9 cellular contexts compared by ENCODE assay signal in the genomic region with DNA sequence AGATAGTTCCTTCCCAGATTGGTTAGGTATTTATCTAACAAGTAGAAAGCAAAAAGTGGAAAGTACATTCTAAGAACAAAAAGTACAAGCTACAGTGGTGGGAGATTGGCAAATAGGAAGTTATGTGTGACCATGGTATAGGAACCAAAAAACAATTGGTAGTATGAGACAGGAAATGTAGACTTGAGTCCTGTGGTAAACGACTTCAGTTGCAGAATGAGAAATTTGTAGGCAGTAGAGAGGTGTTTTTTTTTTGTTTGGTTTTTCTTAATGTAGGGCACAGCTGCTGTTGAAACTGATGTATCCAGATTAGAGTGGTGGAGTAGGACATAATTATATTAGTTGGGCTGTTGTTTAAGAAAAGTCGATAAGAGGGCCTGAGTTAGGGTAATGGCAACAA.
DNase-seq lines count a peak whose midpoint lies in the region; ATAC-seq and TF ChIP-seq lines count a peak whose summit lies in the region.
"Had no signal": no experiment of that assay in that cellular context is flagged by ENCODE, and none has a peak within 500 bp of the region (broad histone marks: within the 10 kb centered on the region; RNA-seq: fewer than 3 reads in every experiment).

No MANE protein-coding gene starts in this region.

- DNase-seq in right cardiac atrium, result no peak
- DNase-seq in osteocyte (ENCODE audit: extremely low spot score, unreplicated experiment), result no peak
- no peak for DNase-seq in iPS-NIHi7 (ENCODE audit: extremely low spot score)
- DNase-seq in DMS 273 treated with DMSO at 0.1 percent for 48 hours (lab: John Stamatoyannopoulos, UW), result no peak
- DNase-seq in NCI-H748 (lab: John Stamatoyannopoulos, UW; ENCODE audit: unreplicated experiment), result no peak

- H3K36me3 Mint-ChIP-seq in IgD-negative memory B cell (peaks cover 13% of the 10 kb centered on the region), osteocyte (ENCODE audit: unreplicated experiment) (peaks cover 43% of the 10 kb centered on the region)

- H3K9me3 Mint-ChIP-seq in IgD-negative memory B cell, result peaks cover 2 to 4% (median 3%) of the 10 kb centered on the region in 3 donors
- H3K9me3 Mint-ChIP-seq in osteocyte (ENCODE audit: unreplicated experiment), result peaks cover 7% of the 10 kb centered on the region

- no peak overlapping the region for H3K4me3 Mint-ChIP-seq in IgD-negative memory B cell
- H3K4me3 Mint-ChIP-seq in osteocyte (ENCODE audit: unreplicated experiment), result no peak overlapping the region
- H3K4me3 Mint-ChIP-seq: brain had no signal

- no peak overlapping the region for H3K4me3 ChIP-seq in right cardiac atrium (ENCODE audit: low read length)

- peak; percentile 99 for ATAC-seq in GM18498 (IDR thresholded peaks at IDR 0.05; ENCODE audit: unreplicated experiment)
- ATAC-seq in GM21529 (IDR thresholded peaks at IDR 0.05; ENCODE audit: unreplicated experiment), result peak; percentile 100
- peak; percentile 32 to 51 for ATAC-seq in right cardiac atrium

- 65% methylated on average over 2 of the region's 2 CpGs for WGBS in right cardiac atrium

- peaks cover 10 to 13% (median 12%) of the 10 kb centered on the region in 3 donors for H3K4me1 Mint-ChIP-seq in IgD-negative memory B cell
- H3K4me1 Mint-ChIP-seq in osteocyte (ENCODE audit: unreplicated experiment), result no peaks in the 10 kb centered on the region
- H3K4me1 Mint-ChIP-seq: brain had no signal

- H3K27me3 Mint-ChIP-seq in IgD-negative memory B cell (no peaks in the 10 kb centered on the region), osteocyte (ENCODE audit: unreplicated experiment) (no peaks in the 10 kb centered on the region)
- H3K27me3 Mint-ChIP-seq: brain had no signal

- no peaks in the 10 kb centered on the region for H3K9me3 ChIP-seq in right cardiac atrium (ENCODE audit: control insufficient read depth, low read length)

- intact Hi-C loops in right cardiac atrium (cut with DNase I), result loop anchor here in 1 of 4 donors (10.0 kb wide), 1 partner anchor 66 kb away; no protein-coding TSS in a partner anchor

- no peak for TF ChIP-seq CTCF in osteocyte (IDR thresholded peaks at IDR 0.05)

- H3K27ac ChIP-seq in right cardiac atrium (ENCODE audit: low read length), result no peak overlapping the region

- H3K27ac Mint-ChIP-seq in IgD-negative memory B cell (peak overlapping the region in 2 of 3 donors; percentile 1 to 84), osteocyte (ENCODE audit: unreplicated experiment) (no peak overlapping the region)

- H3K27me3 ChIP-seq in right cardiac atrium (ENCODE audit: control insufficient read depth, insufficient read depth), result no peaks in the 10 kb centered on the region

- no peaks in the 10 kb centered on the region for H3K4me1 ChIP-seq in right cardiac atrium (ENCODE audit: control insufficient read depth, insufficient read depth, low read length)

Comparison
In these comparisons a context has a peak if more than half of its experiments do, and no peak if none do; other contexts are left out.
1. ATAC-seq: peak in every context shown above with its lines; median percentile 100 in GM21529; 99 in GM18498; 42 in right cardiac atrium.